In genomic region chrX:56763556-56764152, GRCh38 we compare ENCODE assay signal across 8 cellular contexts. TPM values are rescaled to one million over a fixed set of nuclear protein-coding genes. Genes with fewer than 3 reads are reported as not detected.
DNase-seq lines count a peak whose midpoint lies in the region; ATAC-seq, FAIRE-seq and TF ChIP-seq lines count a peak whose summit lies in the region.

No MANE protein-coding gene starts in this region.

- no peak for ATAC-seq in HG02798 (IDR thresholded peaks at IDR 0.05; ENCODE audit: poor library complexity, unreplicated experiment)

- no peak overlapping the region for H3K4me3 ChIP-seq in kidney (ENCODE audit: low read length in 2 of 2)

- no peak for FAIRE-seq in kidney (lab: Jason Lieb, UNC)

- DNase-seq in stimulated activated CD4-positive, alpha-beta T cell treated with anti-CD3 and anti-CD28 coated beads, Interleukin-15, amount 100 ng/mL, for 24 hours: peak; percentile 19
- no peak for DNase-seq in stimulated activated CD4-positive, alpha-beta T cell treated with anti-CD3 and anti-CD28 coated beads, Interleukin-12 subunit alpha, Interleukin-12 subunit beta, amount 100 ng/mL, for 4 hours
- peak; percentile 79 for DNase-seq in activated CD8-positive, alpha-beta memory T cell treated with anti-CD3 and anti-CD28 coated beads, Interleukin-2, amount 50 U/mL, for 4 hours
- DNase-seq in kidney: peak; percentile 87
- no peak for DNase-seq in NCI-H510A (lab: John Stamatoyannopoulos, UW)
- no peak for DNase-seq in ACHN

- intact Hi-C loops in kidney (cut with DNase I): no loop called here

- H3K4me1 ChIP-seq in kidney (ENCODE audit: control insufficient read depth in 1 of 2, insufficient read depth in 1 of 2, low read depth in 1 of 2, low read length in 2 of 2): peaks cover 0 to 2% of the 10 kb centered on the region in 2 donors

- H3K27ac ChIP-seq in kidney (ENCODE audit: low read depth in 2 of 2, low read length in 2 of 2) (no peak overlapping the region), temporal lobe (ENCODE audit: low read depth, low read length) (peak overlapping the region; percentile 97)

- H3K9me3 ChIP-seq in kidney (ENCODE audit: control insufficient read depth in 1 of 2, low read length in 2 of 2): no peaks in the 10 kb centered on the region

- TF ChIP-seq CTCF in kidney (IDR thresholded peaks at IDR 0.05; ENCODE audit: borderline replicate concordance, extremely low read depth, insufficient read depth): no peak

- H3K9ac ChIP-seq in kidney (ENCODE audit: low read length in 2 of 2): no peak overlapping the region

- H3K36me3 ChIP-seq in kidney (ENCODE audit: control insufficient read depth in 1 of 2, insufficient read depth in 2 of 2, low read length in 2 of 2): no peaks in the 10 kb centered on the region

- in situ Hi-C loops in ACHN (cut with HindIII; ENCODE audit: low pct_ligation_motif_present, low pct_unique_long_range_greater_than_20kb, low sequenced_read_pairs): no loop called here

RNA-seq across cellular contexts. Expression of gene NBDY, which starts 34.6 kb away (rescaled TPM):
- total RNA-seq in kidney: 50.8 TPM
- 88.7 TPM for polyA plus RNA-seq in kidney (ENCODE audit: insufficient read depth, low read depth, low replicate concordance)
- 6.1 TPM for total RNA-seq in temporal lobe

Comparison
In these comparisons a context has a peak if more than half of its experiments do, and no peak if none do; other contexts are left out.
1. DNase-seq: peak in stimulated activated CD4-positive, alpha-beta T cell treated with anti-CD3 and anti-CD28 coated beads, Interleukin-15, amount 100 ng/mL, for 24 hours (single experiment), activated CD8-positive, alpha-beta memory T cell treated with anti-CD3 and anti-CD28 coated beads, Interleukin-2, amount 50 U/mL, for 4 hours (single experiment) and kidney (single experiment); none in stimulated activated CD4-positive, alpha-beta T cell treated with anti-CD3 and anti-CD28 coated beads, Interleukin-12 subunit alpha, Interleukin-12 subunit beta, amount 100 ng/mL, for 4 hours (single experiment), NCI-H510A (single experiment) and ACHN (single experiment).